Comparison of ENCODE assay signal across 18 cellular contexts in the genomic region with DNA sequence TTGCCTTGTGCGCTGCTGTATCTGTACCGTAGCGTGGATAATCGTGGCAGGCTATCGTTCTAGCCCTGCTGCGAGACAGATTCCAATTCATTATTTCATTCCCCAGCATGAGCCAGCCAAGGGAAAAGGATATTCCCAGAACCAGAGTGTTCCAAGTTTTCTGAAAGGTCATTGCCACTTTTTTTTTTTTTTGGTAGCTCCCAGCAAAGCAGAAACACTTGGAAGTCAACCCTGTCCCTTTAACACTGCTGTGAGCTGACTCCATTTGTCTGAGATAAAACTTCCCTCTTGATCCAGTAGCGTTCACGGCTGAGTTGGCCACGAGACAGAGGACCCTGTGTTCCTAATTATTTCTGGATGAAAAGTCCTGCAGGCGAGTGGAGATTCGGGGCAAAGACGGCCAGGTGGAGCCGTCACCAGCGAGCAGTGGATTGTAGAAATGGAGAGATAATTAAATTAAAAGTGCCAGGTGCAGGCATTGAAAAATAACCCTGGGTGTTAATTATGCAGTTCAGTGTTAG.
DNase-seq lines count a peak whose midpoint lies in the region; ATAC-seq, FAIRE-seq and TF ChIP-seq lines count a peak whose summit lies in the region.
"Had no signal": no experiment of that assay in that cellular context is flagged by ENCODE, and none has a peak within 500 bp of the region (broad histone marks: within the 10 kb centered on the region; RNA-seq: fewer than 3 reads in every experiment).

No MANE protein-coding gene starts in this region.

- H3K27me3 ChIP-seq in trophoblast cell (ENCODE audit: insufficient read depth, low read length): no peaks in the 10 kb centered on the region
- H3K27me3 ChIP-seq: uterus had no signal

- no peak overlapping the region for H3K4me2 ChIP-seq in trophoblast cell (ENCODE audit: low read length)
- H3K4me2 ChIP-seq: SK-N-SH had no signal

- WGBS in trophoblast cell (ENCODE audit: extremely low coverage, insufficient coverage, insufficient read length): no CpG with 5 or more reads among the region's 14 CpGs

- no peaks in the 10 kb centered on the region for H3K79me1 ChIP-seq in trophoblast cell (ENCODE audit: low read length)

- peaks cover 0 to 3% of the 10 kb centered on the region in 2 experiments for H3K4me1 ChIP-seq in trophoblast cell (ENCODE audit: control insufficient read depth in 1 of 2, insufficient read depth in 2 of 2, low read length in 2 of 2)
- H3K4me1 ChIP-seq: uterus had no signal

- H2BK120ac ChIP-seq in trophoblast cell (ENCODE audit: insufficient read depth, low read length, poor library complexity): no peak overlapping the region

- H3K4me1 Mint-ChIP-seq in brain: peaks cover 46% of the 10 kb centered on the region
- H3K4me1 Mint-ChIP-seq in activated naive CD4-positive, alpha-beta T cell treated with anti-CD3 and anti-CD28 coated beads, Interleukin-2, amount 10 ng/mL, durations not matched to agents 7 days and 5 days: no peaks in the 10 kb centered on the region
- H3K4me1 Mint-ChIP-seq: activated naive CD8-positive, alpha-beta T cell treated with anti-CD3 and anti-CD28 coated beads, Interleukin-2, amount 50 U/mL, for 24 hours had no signal

- H3K36me3 Mint-ChIP-seq in brain: no peaks in the 10 kb centered on the region
- H3K36me3 Mint-ChIP-seq in activated naive CD4-positive, alpha-beta T cell treated with anti-CD3 and anti-CD28 coated beads, Interleukin-2, amount 10 ng/mL, durations not matched to agents 7 days and 5 days: no peaks in the 10 kb centered on the region

- H2BK5ac ChIP-seq in trophoblast cell (ENCODE audit: low read depth, low read length, poor library complexity): no peak overlapping the region

- H3K9me3 Mint-ChIP-seq in brain: peaks cover 0 to 3% (median 0%) of the 10 kb centered on the region in 5 experiments
- peaks cover 4% of the 10 kb centered on the region for H3K9me3 Mint-ChIP-seq in activated naive CD4-positive, alpha-beta T cell treated with anti-CD3 and anti-CD28 coated beads, Interleukin-2, amount 10 ng/mL, durations not matched to agents 7 days and 5 days
- H3K9me3 Mint-ChIP-seq: activated naive CD8-positive, alpha-beta T cell treated with anti-CD3 and anti-CD28 coated beads, Interleukin-2, amount 50 U/mL, for 24 hours had no signal

- peak overlapping the region in 4 of 5 experiments; percentile 53 to 83 (median 74) for H3K27ac Mint-ChIP-seq in brain
- H3K27ac Mint-ChIP-seq in activated naive CD4-positive, alpha-beta T cell treated with anti-CD3 and anti-CD28 coated beads, Interleukin-2, amount 10 ng/mL, durations not matched to agents 7 days and 5 days: no peak overlapping the region
- H3K27ac Mint-ChIP-seq: activated naive CD8-positive, alpha-beta T cell treated with anti-CD3 and anti-CD28 coated beads, Interleukin-2, amount 50 U/mL, for 24 hours had no signal

- no peak overlapping the region for H4K91ac ChIP-seq in trophoblast cell (ENCODE audit: low read depth, low read length)

- no peak for TF ChIP-seq POLR2A in GM12892 (IDR thresholded peaks at IDR 0.05; ENCODE audit: low read depth, low read length)

- no peaks in the 10 kb centered on the region for H3K27me3 Mint-ChIP-seq in brain
- peaks cover 3% of the 10 kb centered on the region for H3K27me3 Mint-ChIP-seq in activated naive CD4-positive, alpha-beta T cell treated with anti-CD3 and anti-CD28 coated beads, Interleukin-2, amount 10 ng/mL, durations not matched to agents 7 days and 5 days

- H3K4me3 ChIP-seq in trophoblast cell (ENCODE audit: low read depth, low read length): no peak overlapping the region
- H3K4me3 ChIP-seq: uterus had no signal

- H3K79me2 ChIP-seq in trophoblast cell (ENCODE audit: control insufficient read depth, insufficient read depth, low read length, poor library complexity): no peaks in the 10 kb centered on the region

- no peak for FAIRE-seq in GM12892 (lab: Jason Lieb, UNC)

- no peaks in the 10 kb centered on the region for H3K9me3 ChIP-seq in trophoblast cell (ENCODE audit: insufficient read depth, low read depth, low read length)
- H3K9me3 ChIP-seq: SK-N-SH, uterus had no signal

- TF ChIP-seq CTCF in brain (conservative IDR thresholded peaks at IDR 0.05): no peak

- H3K36me3 ChIP-seq in trophoblast cell (ENCODE audit: control insufficient read depth in 1 of 2, insufficient read depth in 2 of 2, low read length in 2 of 2): no peaks in the 10 kb centered on the region
- H3K36me3 ChIP-seq: uterus had no signal

- no peak overlapping the region for H3K23ac ChIP-seq in trophoblast cell (ENCODE audit: low read length)

- H4K12ac ChIP-seq in trophoblast cell (ENCODE audit: low read depth, low read length): no peak overlapping the region

- H3K27ac ChIP-seq in trophoblast cell (ENCODE audit: low read depth, low read length): no peak overlapping the region
- H3K27ac ChIP-seq: uterus had no signal

- no peak overlapping the region for H3K4ac ChIP-seq in trophoblast cell (ENCODE audit: low read depth, low read length)

- no peak overlapping the region for H3K14ac ChIP-seq in trophoblast cell (ENCODE audit: low read length)

- H2BK12ac ChIP-seq in trophoblast cell (ENCODE audit: low read length): no peak overlapping the region

- no peak overlapping the region for H2AK5ac ChIP-seq in trophoblast cell (ENCODE audit: low read length)

- peak; percentile 27 for ATAC-seq in left lobe of liver
- ATAC-seq: activated naive CD8-positive, alpha-beta T cell treated with anti-CD3 and anti-CD28 coated beads, Interleukin-2, amount 50 U/mL, for 24 hours; stimulated activated naive CD8-positive, alpha-beta T cell treated with anti-CD3 and anti-CD28 coated beads, Interleukin-15, Interleukin-2, amounts not matched to agents 100 U/mL and 50 U/mL, for 24 hours had no signal

- no peak overlapping the region for H4K8ac ChIP-seq in trophoblast cell (ENCODE audit: low read depth, low read length)

- H3K9ac ChIP-seq in trophoblast cell (ENCODE audit: low read length): no peak overlapping the region
- H3K9ac ChIP-seq: SK-N-SH had no signal

- H2AFZ ChIP-seq in trophoblast cell (ENCODE audit: insufficient read depth, low read length, poor library complexity): no peak overlapping the region

- CTCF ChIA-PET in activated naive CD4-positive, alpha-beta T cell treated with anti-CD3 and anti-CD28 coated beads, Interleukin-2, amount 10 ng/mL, durations not matched to agents 7 days and 5 days (lab: Charles Lee): no interaction called here

- peak overlapping the region; percentile 10 to 76 (median 47) for H3K4me3 Mint-ChIP-seq in brain
- H3K4me3 Mint-ChIP-seq in activated naive CD4-positive, alpha-beta T cell treated with anti-CD3 and anti-CD28 coated beads, Interleukin-2, amount 10 ng/mL, durations not matched to agents 7 days and 5 days: no peak overlapping the region
- H3K4me3 Mint-ChIP-seq: activated naive CD8-positive, alpha-beta T cell treated with anti-CD3 and anti-CD28 coated beads, Interleukin-2, amount 50 U/mL, for 24 hours had no signal

- peak; percentile 38 for DNase-seq in NCI-H69 (lab: John Stamatoyannopoulos, UW)
- no peak for DNase-seq in left lobe of liver (ENCODE audit: low spot score)
- DNase-seq in superior temporal gyrus (ENCODE audit: extremely low spot score): peak; percentile 29
- DNase-seq in GM12892 (ENCODE audit: insufficient read length): no peak
- DNase-seq in trophoblast cell: no peak
- DNase-seq in activated naive CD4-positive, alpha-beta T cell treated with anti-CD3 and anti-CD28 coated beads, Interleukin-2, amount 10 ng/mL, durations not matched to agents 7 days and 5 days: no peak
- DNase-seq: activated naive CD8-positive, alpha-beta T cell treated with anti-CD3 and anti-CD28 coated beads, Interleukin-2, amount 50 U/mL, for 24 hours; activated T-cell treated with anti-CD3 and anti-CD28 coated beads, Interleukin-2, amount 50 U/mL, for 48 hours; AML-193; Calu3; effector CD4-positive, alpha-beta T cell; H7; NCI-H1930; NCI-H524 treated with DMSO at 0.1 percent for 48 hours; SK-N-SH; stimulated activated naive CD8-positive, alpha-beta T cell treated with anti-CD3 and anti-CD28 coated beads, Interleukin-15, Interleukin-2, amounts not matched to agents 100 U/mL and 50 U/mL, for 24 hours had no signal

- no peak overlapping the region for H3K18ac ChIP-seq in trophoblast cell (ENCODE audit: low read length)

Comparison
In these comparisons a context has a peak if more than half of its experiments do, and no peak if none do; other contexts are left out.
1. DNase-seq: peak in NCI-H69 (single experiment) and superior temporal gyrus (single experiment); none in left lobe of liver (single experiment), GM12892 (single experiment), trophoblast cell (0 of 2) and activated naive CD4-positive, alpha-beta T cell treated with anti-CD3 and anti-CD28 coated beads, Interleukin-2, amount 10 ng/mL, durations not matched to agents 7 days and 5 days (single experiment).